ENCODE assay signal across 3 cellular contexts in the genomic region with DNA sequence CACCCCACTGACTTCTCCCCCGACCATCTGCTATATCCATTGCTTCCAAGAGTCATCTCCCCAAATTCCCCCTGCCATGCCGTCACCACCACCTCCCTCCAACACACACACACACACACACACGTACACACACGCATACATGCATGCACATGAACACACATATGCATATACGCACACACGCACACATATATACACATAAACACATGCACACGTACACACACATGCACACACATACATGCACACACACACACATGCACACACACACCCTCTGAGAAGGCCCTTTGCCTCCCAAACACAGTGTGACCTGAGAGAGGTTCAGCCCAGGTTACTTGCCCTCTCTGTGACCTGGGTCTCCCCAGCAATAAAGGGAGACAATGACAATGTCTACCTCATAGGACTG.
TF ChIP-seq lines count a peak whose summit lies in the region.

No MANE protein-coding gene starts in this region.

TF ChIP-seq in HepG2, 621 proteins besides CTCF, POLR2A, EP300 and RAD21:
- TF ChIP-seq NFRKB (IDR thresholded peaks at IDR 0.05) (0 out of 2 replicates have a peak, but pooled peaks have one; percentile 13), HNRNPLL (IDR thresholded peaks at IDR 0.05; ENCODE audit: low read depth, low read length, poor library complexity, severe bottlenecking) (no peak)
- TF ChIP-seq, protein P1, sequence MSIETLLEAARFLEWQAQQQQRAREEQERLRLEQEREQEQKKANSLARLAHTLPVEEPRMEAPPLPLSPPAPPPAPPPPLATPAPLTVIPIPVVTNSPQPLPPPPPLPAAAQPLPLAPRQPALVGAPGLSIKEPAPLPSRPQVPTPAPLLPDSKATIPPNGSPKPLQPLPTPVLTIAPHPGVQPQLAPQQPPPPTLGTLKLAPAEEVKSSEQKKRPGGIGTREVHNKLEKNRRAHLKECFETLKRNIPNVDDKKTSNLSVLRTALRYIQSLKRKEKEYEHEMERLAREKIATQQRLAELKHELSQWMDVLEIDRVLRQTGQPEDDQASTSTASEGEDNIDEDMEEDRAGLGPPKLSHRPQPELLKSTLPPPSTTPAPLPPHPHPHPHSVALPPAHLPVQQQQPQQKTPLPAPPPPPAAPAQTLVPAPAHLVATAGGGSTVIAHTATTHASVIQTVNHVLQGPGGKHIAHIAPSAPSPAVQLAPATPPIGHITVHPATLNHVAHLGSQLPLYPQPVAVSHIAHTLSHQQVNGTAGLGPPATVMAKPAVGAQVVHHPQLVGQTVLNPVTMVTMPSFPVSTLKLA (IDR thresholded peaks at IDR 0.05): peak; percentile 74
- TF ChIP-seq, protein P2, sequence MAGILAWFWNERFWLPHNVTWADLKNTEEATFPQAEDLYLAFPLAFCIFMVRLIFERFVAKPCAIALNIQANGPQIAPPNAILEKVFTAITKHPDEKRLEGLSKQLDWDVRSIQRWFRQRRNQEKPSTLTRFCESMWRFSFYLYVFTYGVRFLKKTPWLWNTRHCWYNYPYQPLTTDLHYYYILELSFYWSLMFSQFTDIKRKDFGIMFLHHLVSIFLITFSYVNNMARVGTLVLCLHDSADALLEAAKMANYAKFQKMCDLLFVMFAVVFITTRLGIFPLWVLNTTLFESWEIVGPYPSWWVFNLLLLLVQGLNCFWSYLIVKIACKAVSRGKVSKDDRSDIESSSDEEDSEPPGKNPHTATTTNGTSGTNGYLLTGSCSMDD (CRISPR knock-in tag; IDR thresholded peaks at IDR 0.05): no peak
- TF ChIP-seq, protein P3, sequence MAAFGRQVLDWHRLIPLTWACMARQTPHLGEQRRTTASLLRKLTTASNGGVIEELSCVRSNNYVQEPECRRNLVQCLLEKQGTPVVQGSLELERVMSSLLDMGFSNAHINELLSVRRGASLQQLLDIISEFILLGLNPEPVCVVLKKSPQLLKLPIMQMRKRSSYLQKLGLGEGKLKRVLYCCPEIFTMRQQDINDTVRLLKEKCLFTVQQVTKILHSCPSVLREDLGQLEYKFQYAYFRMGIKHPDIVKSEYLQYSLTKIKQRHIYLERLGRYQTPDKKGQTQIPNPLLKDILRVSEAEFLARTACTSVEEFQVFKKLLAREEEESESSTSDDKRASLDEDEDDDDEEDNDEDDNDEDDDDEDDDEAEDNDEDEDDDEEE (CRISPR knock-in tag; IDR thresholded peaks at IDR 0.05): no peak

TF ChIP-seq in HEK293, 187 proteins besides CTCF, POLR2A, EP300 and RAD21:
- TF ChIP-seq, protein P4, sequence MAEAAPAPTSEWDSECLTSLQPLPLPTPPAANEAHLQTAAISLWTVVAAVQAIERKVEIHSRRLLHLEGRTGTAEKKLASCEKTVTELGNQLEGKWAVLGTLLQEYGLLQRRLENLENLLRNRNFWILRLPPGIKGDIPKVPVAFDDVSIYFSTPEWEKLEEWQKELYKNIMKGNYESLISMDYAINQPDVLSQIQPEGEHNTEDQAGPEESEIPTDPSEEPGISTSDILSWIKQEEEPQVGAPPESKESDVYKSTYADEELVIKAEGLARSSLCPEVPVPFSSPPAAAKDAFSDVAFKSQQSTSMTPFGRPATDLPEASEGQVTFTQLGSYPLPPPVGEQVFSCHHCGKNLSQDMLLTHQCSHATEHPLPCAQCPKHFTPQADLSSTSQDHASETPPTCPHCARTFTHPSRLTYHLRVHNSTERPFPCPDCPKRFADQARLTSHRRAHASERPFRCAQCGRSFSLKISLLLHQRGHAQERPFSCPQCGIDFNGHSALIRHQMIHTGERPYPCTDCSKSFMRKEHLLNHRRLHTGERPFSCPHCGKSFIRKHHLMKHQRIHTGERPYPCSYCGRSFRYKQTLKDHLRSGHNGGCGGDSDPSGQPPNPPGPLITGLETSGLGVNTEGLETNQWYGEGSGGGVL (tag by site-specific recombination; IDR thresholded peaks at IDR 0.05): no peak
- TF ChIP-seq ZNF548 (tag by site-specific recombination; IDR thresholded peaks at IDR 0.05) (no peak), ZBTB20 (tag by site-specific recombination; IDR thresholded peaks at IDR 0.05) (no peak), ZNF2 (tag by site-specific recombination; IDR thresholded peaks at IDR 0.05) (no peak), ZNF24 (tag by site-specific recombination; IDR thresholded peaks at IDR 0.05) (no peak), ZNF394 (tag by site-specific recombination; IDR thresholded peaks at IDR 0.05; ENCODE audit: borderline replicate concordance) (no peak)
- TF ChIP-seq, protein P5, sequence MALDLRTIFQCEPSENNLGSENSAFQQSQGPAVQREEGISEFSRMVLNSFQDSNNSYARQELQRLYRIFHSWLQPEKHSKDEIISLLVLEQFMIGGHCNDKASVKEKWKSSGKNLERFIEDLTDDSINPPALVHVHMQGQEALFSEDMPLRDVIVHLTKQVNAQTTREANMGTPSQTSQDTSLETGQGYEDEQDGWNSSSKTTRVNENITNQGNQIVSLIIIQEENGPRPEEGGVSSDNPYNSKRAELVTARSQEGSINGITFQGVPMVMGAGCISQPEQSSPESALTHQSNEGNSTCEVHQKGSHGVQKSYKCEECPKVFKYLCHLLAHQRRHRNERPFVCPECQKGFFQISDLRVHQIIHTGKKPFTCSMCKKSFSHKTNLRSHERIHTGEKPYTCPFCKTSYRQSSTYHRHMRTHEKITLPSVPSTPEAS (tag by site-specific recombination; IDR thresholded peaks at IDR 0.05): peak; percentile 84
- TF ChIP-seq, protein P6, sequence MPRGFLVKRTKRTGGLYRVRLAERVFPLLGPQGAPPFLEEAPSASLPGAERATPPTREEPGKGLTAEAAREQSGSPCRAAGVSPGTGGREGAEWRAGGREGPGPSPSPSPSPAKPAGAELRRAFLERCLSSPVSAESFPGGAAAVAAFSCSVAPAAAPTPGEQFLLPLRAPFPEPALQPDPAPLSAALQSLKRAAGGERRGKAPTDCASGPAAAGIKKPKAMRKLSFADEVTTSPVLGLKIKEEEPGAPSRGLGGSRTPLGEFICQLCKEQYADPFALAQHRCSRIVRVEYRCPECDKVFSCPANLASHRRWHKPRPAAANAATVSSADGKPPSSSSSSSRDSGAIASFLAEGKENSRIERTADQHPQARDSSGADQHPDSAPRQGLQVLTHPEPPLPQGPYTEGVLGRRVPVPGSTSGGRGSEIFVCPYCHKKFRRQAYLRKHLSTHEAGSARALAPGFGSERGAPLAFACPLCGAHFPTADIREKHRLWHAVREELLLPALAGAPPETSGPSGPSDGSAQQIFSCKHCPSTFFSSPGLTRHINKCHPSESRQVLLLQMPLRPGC (tag by site-specific recombination; IDR thresholded peaks at IDR 0.05): no peak

TF ChIP-seq in GM12878, 131 proteins besides CTCF, POLR2A, EP300 and RAD21:
- TF ChIP-seq, protein P7, sequence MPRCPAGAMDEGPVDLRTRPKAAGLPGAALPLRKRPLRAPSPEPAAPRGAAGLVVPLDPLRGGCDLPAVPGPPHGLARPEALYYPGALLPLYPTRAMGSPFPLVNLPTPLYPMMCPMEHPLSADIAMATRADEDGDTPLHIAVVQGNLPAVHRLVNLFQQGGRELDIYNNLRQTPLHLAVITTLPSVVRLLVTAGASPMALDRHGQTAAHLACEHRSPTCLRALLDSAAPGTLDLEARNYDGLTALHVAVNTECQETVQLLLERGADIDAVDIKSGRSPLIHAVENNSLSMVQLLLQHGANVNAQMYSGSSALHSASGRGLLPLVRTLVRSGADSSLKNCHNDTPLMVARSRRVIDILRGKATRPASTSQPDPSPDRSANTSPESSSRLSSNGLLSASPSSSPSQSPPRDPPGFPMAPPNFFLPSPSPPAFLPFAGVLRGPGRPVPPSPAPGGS (IDR thresholded peaks at IDR 0.05; ENCODE audit: borderline replicate concordance, insufficient read depth, low read depth, low read length, poor library complexity, severe bottlenecking): peak; percentile 74
- TF ChIP-seq CREB1 (IDR thresholded peaks at IDR 0.05; ENCODE audit: low read depth) (no peak), FOXK2 (IDR thresholded peaks at IDR 0.05) (no peak), DPF2 (IDR thresholded peaks at IDR 0.05) (no peak), IRF4 (IDR thresholded peaks at IDR 0.05; ENCODE audit: low read depth, low read length) (no peak)
- TF ChIP-seq, protein P8, sequence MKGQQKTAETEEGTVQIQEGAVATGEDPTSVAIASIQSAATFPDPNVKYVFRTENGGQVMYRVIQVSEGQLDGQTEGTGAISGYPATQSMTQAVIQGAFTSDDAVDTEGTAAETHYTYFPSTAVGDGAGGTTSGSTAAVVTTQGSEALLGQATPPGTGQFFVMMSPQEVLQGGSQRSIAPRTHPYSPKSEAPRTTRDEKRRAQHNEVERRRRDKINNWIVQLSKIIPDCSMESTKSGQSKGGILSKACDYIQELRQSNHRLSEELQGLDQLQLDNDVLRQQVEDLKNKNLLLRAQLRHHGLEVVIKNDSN (IDR thresholded peaks at IDR 0.05; ENCODE audit: borderline replicate concordance, extremely low read length, insufficient read depth, low read depth, low read length): no peak
TF ChIP-seq in GM12878: peak in this region for 1.
